Comparison of ENCODE assay signal across 1 cellular context in the genomic region with DNA sequence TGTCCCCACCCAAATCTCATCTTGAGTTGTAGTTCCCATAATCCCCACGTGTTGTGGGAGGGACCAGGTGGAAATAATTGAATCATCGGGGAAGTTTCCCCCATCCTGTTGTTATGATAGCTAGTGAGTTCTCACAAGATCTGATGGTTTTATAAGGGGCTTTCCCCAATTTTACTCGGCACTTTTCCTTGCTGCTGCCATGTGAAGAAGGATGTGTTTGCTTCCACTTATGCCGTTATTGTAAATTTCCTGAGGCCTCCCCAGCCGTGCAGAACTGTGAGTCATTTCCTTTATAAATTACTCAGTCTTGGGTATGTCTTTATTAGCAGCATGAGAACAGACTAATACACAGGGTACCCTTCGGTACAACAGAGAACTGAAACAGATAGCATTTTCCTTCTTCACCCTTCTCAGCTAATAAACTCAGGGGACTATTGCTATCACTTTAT.
TF ChIP-seq lines count a peak whose summit lies in the region.

No MANE protein-coding gene starts in this region.

TF ChIP-seq in GM12878, 131 proteins besides CTCF, POLR2A, EP300 and RAD21 (continued from another document):
- TF ChIP-seq, protein P1, sequence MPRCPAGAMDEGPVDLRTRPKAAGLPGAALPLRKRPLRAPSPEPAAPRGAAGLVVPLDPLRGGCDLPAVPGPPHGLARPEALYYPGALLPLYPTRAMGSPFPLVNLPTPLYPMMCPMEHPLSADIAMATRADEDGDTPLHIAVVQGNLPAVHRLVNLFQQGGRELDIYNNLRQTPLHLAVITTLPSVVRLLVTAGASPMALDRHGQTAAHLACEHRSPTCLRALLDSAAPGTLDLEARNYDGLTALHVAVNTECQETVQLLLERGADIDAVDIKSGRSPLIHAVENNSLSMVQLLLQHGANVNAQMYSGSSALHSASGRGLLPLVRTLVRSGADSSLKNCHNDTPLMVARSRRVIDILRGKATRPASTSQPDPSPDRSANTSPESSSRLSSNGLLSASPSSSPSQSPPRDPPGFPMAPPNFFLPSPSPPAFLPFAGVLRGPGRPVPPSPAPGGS (IDR thresholded peaks at IDR 0.05; ENCODE audit: borderline replicate concordance, insufficient read depth, low read depth, low read length, poor library complexity, severe bottlenecking) = peak; percentile 59
- TF ChIP-seq FOXM1 (IDR thresholded peaks at IDR 0.05; ENCODE audit: low read depth, low read length) = peak; percentile 86; the same call in 1 of the 2 replicates
- peak; percentile 73; the same call in 1 of the 2 replicates for TF ChIP-seq NBN (IDR thresholded peaks at IDR 0.05)
- TF ChIP-seq MTA3 (IDR thresholded peaks at IDR 0.05; ENCODE audit: borderline replicate concordance, low read length) = 0 out of 2 replicates have a peak, but pooled peaks have one; percentile 50
- peak; percentile 80 for TF ChIP-seq ZBED1 (IDR thresholded peaks at IDR 0.05; ENCODE audit: borderline replicate concordance)
- TF ChIP-seq, protein P2, sequence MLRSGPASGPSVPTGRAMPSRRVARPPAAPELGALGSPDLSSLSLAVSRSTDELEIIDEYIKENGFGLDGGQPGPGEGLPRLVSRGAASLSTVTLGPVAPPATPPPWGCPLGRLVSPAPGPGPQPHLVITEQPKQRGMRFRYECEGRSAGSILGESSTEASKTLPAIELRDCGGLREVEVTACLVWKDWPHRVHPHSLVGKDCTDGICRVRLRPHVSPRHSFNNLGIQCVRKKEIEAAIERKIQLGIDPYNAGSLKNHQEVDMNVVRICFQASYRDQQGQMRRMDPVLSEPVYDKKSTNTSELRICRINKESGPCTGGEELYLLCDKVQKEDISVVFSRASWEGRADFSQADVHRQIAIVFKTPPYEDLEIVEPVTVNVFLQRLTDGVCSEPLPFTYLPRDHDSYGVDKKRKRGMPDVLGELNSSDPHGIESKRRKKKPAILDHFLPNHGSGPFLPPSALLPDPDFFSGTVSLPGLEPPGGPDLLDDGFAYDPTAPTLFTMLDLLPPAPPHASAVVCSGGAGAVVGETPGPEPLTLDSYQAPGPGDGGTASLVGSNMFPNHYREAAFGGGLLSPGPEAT (IDR thresholded peaks at IDR 0.05; ENCODE audit: low read depth) = peak; percentile 50; the same call in 1 of the 2 replicates
- TF ChIP-seq, protein P3, sequence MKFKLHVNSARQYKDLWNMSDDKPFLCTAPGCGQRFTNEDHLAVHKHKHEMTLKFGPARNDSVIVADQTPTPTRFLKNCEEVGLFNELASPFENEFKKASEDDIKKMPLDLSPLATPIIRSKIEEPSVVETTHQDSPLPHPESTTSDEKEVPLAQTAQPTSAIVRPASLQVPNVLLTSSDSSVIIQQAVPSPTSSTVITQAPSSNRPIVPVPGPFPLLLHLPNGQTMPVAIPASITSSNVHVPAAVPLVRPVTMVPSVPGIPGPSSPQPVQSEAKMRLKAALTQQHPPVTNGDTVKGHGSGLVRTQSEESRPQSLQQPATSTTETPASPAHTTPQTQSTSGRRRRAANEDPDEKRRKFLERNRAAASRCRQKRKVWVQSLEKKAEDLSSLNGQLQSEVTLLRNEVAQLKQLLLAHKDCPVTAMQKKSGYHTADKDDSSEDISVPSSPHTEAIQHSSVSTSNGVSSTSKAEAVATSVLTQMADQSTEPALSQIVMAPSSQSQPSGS (IDR thresholded peaks at IDR 0.05; ENCODE audit: low read length) = peak; percentile 87
- TF ChIP-seq NFIC (IDR thresholded peaks at IDR 0.05; ENCODE audit: low read depth, low read length) = peak; percentile 88
- peak; percentile 32; the same call in 1 of the 2 replicates for TF ChIP-seq MEF2A (IDR thresholded peaks at IDR 0.05; ENCODE audit: insufficient read depth, low read depth, low read length)
- peak in 1 of 2 experiments; percentile 88; a peak in 2 of 4 replicates for TF ChIP-seq CEBPB (IDR thresholded peaks at IDR 0.05; ENCODE audit: borderline replicate concordance in 1 of 2, low read depth in 2 of 2, low read length in 2 of 2)
- 0 out of 2 replicates have a peak, but pooled peaks have one; percentile 12 for TF ChIP-seq YY1 (IDR thresholded peaks at IDR 0.05; ENCODE audit: low read depth, low read length)
- TF ChIP-seq ATF7 (IDR thresholded peaks at IDR 0.05; ENCODE audit: low read depth) = peak; percentile 69
- TF ChIP-seq GABPA (IDR thresholded peaks at IDR 0.05; ENCODE audit: low read depth) = 0 out of 2 replicates have a peak, but pooled peaks have one; percentile 51
- TF ChIP-seq POU2F2 (IDR thresholded peaks at IDR 0.05; ENCODE audit: borderline replicate concordance, low read depth, low read length) = 0 out of 3 replicates have a peak, but pooled peaks have one; percentile 12
- TF ChIP-seq SPI1 (IDR thresholded peaks at IDR 0.05; ENCODE audit: borderline replicate concordance, insufficient read depth, low read depth, low read length) = 0 out of 2 replicates have a peak, but pooled peaks have one; percentile 23
- peak; percentile 83 to 87 for TF ChIP-seq IKZF2 (IDR thresholded peaks at IDR 0.05)
- peak; percentile 64 for TF ChIP-seq CREM (IDR thresholded peaks at IDR 0.05; ENCODE audit: low read depth)
- TF ChIP-seq, protein P4, sequence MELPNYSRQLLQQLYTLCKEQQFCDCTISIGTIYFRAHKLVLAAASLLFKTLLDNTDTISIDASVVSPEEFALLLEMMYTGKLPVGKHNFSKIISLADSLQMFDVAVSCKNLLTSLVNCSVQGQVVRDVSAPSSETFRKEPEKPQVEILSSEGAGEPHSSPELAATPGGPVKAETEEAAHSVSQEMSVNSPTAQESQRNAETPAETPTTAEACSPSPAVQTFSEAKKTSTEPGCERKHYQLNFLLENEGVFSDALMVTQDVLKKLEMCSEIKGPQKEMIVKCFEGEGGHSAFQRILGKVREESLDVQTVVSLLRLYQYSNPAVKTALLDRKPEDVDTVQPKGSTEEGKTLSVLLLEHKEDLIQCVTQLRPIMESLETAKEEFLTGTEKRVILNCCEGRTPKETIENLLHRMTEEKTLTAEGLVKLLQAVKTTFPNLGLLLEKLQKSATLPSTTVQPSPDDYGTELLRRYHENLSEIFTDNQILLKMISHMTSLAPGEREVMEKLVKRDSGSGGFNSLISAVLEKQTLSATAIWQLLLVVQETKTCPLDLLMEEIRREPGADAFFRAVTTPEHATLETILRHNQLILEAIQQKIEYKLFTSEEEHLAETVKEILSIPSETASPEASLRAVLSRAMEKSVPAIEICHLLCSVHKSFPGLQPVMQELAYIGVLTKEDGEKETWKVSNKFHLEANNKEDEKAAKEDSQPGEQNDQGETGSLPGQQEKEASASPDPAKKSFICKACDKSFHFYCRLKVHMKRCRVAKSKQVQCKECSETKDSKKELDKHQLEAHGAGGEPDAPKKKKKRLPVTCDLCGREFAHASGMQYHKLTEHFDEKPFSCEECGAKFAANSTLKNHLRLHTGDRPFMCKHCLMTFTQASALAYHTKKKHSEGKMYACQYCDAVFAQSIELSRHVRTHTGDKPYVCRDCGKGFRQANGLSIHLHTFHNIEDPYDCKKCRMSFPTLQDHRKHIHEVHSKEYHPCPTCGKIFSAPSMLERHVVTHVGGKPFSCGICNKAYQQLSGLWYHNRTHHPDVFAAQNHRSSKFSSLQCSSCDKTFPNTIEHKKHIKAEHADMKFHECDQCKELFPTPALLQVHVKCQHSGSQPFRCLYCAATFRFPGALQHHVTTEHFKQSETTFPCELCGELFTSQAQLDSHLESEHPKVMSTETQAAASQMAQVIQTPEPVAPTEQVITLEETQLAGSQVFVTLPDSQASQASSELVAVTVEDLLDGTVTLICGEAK (IDR thresholded peaks at IDR 0.05; ENCODE audit: borderline replicate concordance) = peak; percentile 64
- TF ChIP-seq ETV6 (conservative IDR thresholded peaks at IDR 0.05 in 1 of 2, IDR thresholded peaks at IDR 0.05 in 1 of 2; ENCODE audit: borderline replicate concordance in 1 of 2, low read depth in 1 of 2) = peak in 1 of 2 experiments; percentile 99; a peak in 2 of 4 replicates
- TF ChIP-seq PML (IDR thresholded peaks at IDR 0.05; ENCODE audit: low read length) = peak; percentile 72; the same call in 1 of the 2 replicates
- peak; percentile 58 for TF ChIP-seq IKZF1 (conservative IDR thresholded peaks at IDR 0.05)
